ENCODE assay signal across 15 cellular contexts in genomic region chr13:99174533-99175100, GRCh38. TPM values are rescaled to one million over a fixed set of nuclear protein-coding genes. Genes with fewer than 3 reads are reported as not detected.
A peak's percentile ranks its signal among the peaks of the same experiment; 100 is the strongest.
DNase-seq lines count a peak whose midpoint lies in the region; ATAC-seq, FAIRE-seq and TF ChIP-seq lines count a peak whose summit lies in the region.
"Had no signal": no experiment of that assay in that cellular context is flagged by ENCODE, and none has a peak within 500 bp of the region (broad histone marks: within the 10 kb centered on the region; RNA-seq: fewer than 3 reads in every experiment).

No MANE protein-coding gene starts in this region.

- no CpG with 5 or more reads among the region's 2 CpGs for WGBS in IMR-90 (ENCODE audit: extremely low coverage in 2 of 2, insufficient read length in 1 of 2), 2 experiments
- WGBS in K562 (ENCODE audit: insufficient coverage, low coverage, missing lambda C conversion rate), result 39% methylated on average over 2 of the region's 2 CpGs
- WGBS in mesendoderm (ENCODE audit: extremely low coverage, insufficient coverage, low lambda C conversion rate), result no CpG with 5 or more reads among the region's 2 CpGs

- ATAC-seq in IMR-90 (ENCODE audit: low read depth), result no peak
- peak; percentile 64 for ATAC-seq in K562

- peaks cover 25% of the 10 kb centered on the region for H3K27me3 ChIP-seq in IMR-90 (ENCODE audit: control insufficient read depth, insufficient read depth, low read length)
- H3K27me3 ChIP-seq in K562 (ENCODE audit: control insufficient read depth in 2 of 2, insufficient read depth in 2 of 2, low read length in 2 of 2), result no peaks in the 10 kb centered on the region
- no peaks in the 10 kb centered on the region for H3K27me3 ChIP-seq in mesendoderm (ENCODE audit: insufficient read depth, low read length, poor library complexity)

- BruUV-seq in IMR-90 (replicated peaks; lab: Mats Ljungman, UMichigan) (no TSS peak), K562 (replicated peaks; lab: Mats Ljungman, UMichigan) (no TSS peak)

- no peak overlapping the region for H3K4ac ChIP-seq in IMR-90 (ENCODE audit: low read depth, low read length)
- peak overlapping the region; percentile 20 for H3K4ac ChIP-seq in mesendoderm (ENCODE audit: low read depth, low read length)

- no peaks in the 10 kb centered on the region for H3K79me2 ChIP-seq in K562 (ENCODE audit: control insufficient read depth, insufficient read depth, low read length)
- H3K79me2 ChIP-seq in mesendoderm (ENCODE audit: control insufficient read depth, insufficient read depth, low read length), result no peaks in the 10 kb centered on the region

- TF ChIP-seq POLR2A in IMR-90 (IDR thresholded peaks at IDR 0.05; ENCODE audit: low read depth, low read length) (no peak), K562 (conservative IDR thresholded peaks at IDR 0.05) (no peak)

- TF ChIP-seq CTCF in IMR-90 (conservative IDR thresholded peaks at IDR 0.05; ENCODE audit: low read depth, low read length), result no peak
- no peak for TF ChIP-seq CTCF in K562 (IDR thresholded peaks at IDR 0.05 in 2 of 3, conservative IDR thresholded peaks at IDR 0.05 in 1 of 3; ENCODE audit: insufficient read depth in 2 of 3, low read depth in 1 of 3, low read length in 3 of 3)

- dilution Hi-C loops in IMR-90 (cut with HindIII; ENCODE audit: low sequenced_read_pairs, unreplicated experiment), result no loop called here

- H3K4me2 ChIP-seq in IMR-90 (ENCODE audit: low read depth, low read length) (no peak overlapping the region), K562 (ENCODE audit: insufficient read depth, low read length) (no peak overlapping the region), mesendoderm (ENCODE audit: low read length) (no peak overlapping the region)

- no peak overlapping the region for H4K91ac ChIP-seq in IMR-90 (ENCODE audit: insufficient read depth, low read depth, low read length)

- no peak overlapping the region for H4K8ac ChIP-seq in IMR-90 (ENCODE audit: low read depth in 2 of 2, low read length in 2 of 2)
- no peak overlapping the region for H4K8ac ChIP-seq in mesendoderm (ENCODE audit: low read depth, low read length)

- H2BK5ac ChIP-seq in IMR-90 (ENCODE audit: low read depth, low read length, poor library complexity, severe bottlenecking) (no peak overlapping the region), mesendoderm (ENCODE audit: low read length) (no peak overlapping the region)

- H3K9me3 ChIP-seq in IMR-90 (ENCODE audit: control insufficient read depth, insufficient read depth, low read length) (no peaks in the 10 kb centered on the region), K562 (replicated peaks; ENCODE audit: control insufficient read depth, insufficient read depth, low read depth, low read length) (no peaks in the 10 kb centered on the region)
- H3K9me3 ChIP-seq: SJSA1 had no signal

- H3K14ac ChIP-seq in IMR-90 (replicated peaks; ENCODE audit: low read depth, low read length), result no peak overlapping the region

- H2BK15ac ChIP-seq in IMR-90 (ENCODE audit: low read depth, low read length) (no peak overlapping the region), mesendoderm (replicated peaks; ENCODE audit: low read depth) (no peak overlapping the region)

- peak; percentile 11 for DNase-seq in NCI-H748 (lab: John Stamatoyannopoulos, UW; ENCODE audit: unreplicated experiment)
- no peak for DNase-seq in NCI-H748 treated with DMSO at 0.1 percent for 48 hours (lab: John Stamatoyannopoulos, UW)
- no peak for DNase-seq in IMR-90
- DNase-seq in K562 (ENCODE audit: extremely low read depth in 1 of 4, low spot score in 3 of 4), result no peak
- DNase-seq in mesendoderm, result no peak
- DNase-seq in substantia nigra (lab: John Stamatoyannopoulos, UW), result no peak
- DNase-seq in NCI-H345 treated with DMSO at 0.1 percent for 48 hours (lab: John Stamatoyannopoulos, UW; ENCODE audit: unreplicated experiment), result no peak
- no peak for DNase-seq in cerebellum (ENCODE audit: low spot score)
- DNase-seq: C1 segment of cervical spinal cord, DMS153, NCI-H1105 treated with DMSO at 0.1 percent for 48 hours, NCI-H2029, NCI-H524 treated with DMSO at 0.1 percent for 48 hours, RPMI8226 had no signal

- H3K23ac ChIP-seq in IMR-90 (ENCODE audit: low read depth, low read length), result no peak overlapping the region
- H3K23ac ChIP-seq in mesendoderm (ENCODE audit: low read length), result no peak overlapping the region

- H3K9me1 ChIP-seq in IMR-90 (ENCODE audit: insufficient read depth, low read length) (no peaks in the 10 kb centered on the region), K562 (ENCODE audit: control insufficient read depth, insufficient read depth, low read length) (no peaks in the 10 kb centered on the region)

- CTCF ChIA-PET in IMR-90 (lab: Yijun Ruan, JAX) (interaction anchor here (1.7 kb wide), 1 partner anchor 262 kb away, joined by 5 read pairs; no protein-coding TSS in a partner anchor), K562 (lab: Yijun Ruan, JAX; ENCODE audit: low intra/inter-chr PET ratio) (interaction anchor here (3.2 kb wide), 1 partner anchor 263 kb away, joined by 15 read pairs; no protein-coding TSS in a partner anchor)

- no peaks in the 10 kb centered on the region for H3K4me1 ChIP-seq in IMR-90 (ENCODE audit: control insufficient read depth, insufficient read depth, low read length)
- peaks cover 0 to 4% of the 10 kb centered on the region in 2 experiments; a peak in 2 of 5 replicates for H3K4me1 ChIP-seq in K562 (replicated peaks in 1 of 2; ENCODE audit: control insufficient read depth in 2 of 2, insufficient read depth in 2 of 2, low read length in 2 of 2)
- no peaks in the 10 kb centered on the region for H3K4me1 ChIP-seq in mesendoderm (ENCODE audit: control insufficient read depth, low read depth, low read length)

- H3K4me3 ChIP-seq in IMR-90 (ENCODE audit: insufficient read depth, low read depth, low read length) (no peak overlapping the region), K562 (no peak overlapping the region), mesendoderm (ENCODE audit: low read length) (no peak overlapping the region)
- H3K4me3 ChIP-seq: SJSA1 had no signal

- peak overlapping the region; percentile 4; the same call in 1 of the 2 replicates for H2BK120ac ChIP-seq in IMR-90 (ENCODE audit: low read depth, low read length)
- no peak overlapping the region for H2BK120ac ChIP-seq in mesendoderm (ENCODE audit: low read depth, low read length)

- H2AK9ac ChIP-seq in IMR-90 (replicated peaks; ENCODE audit: low read depth, low read length, poor library complexity), result no peak overlapping the region

- H3K56ac ChIP-seq in IMR-90 (ENCODE audit: extremely low read depth, insufficient read depth, low read length) (no peak overlapping the region), mesendoderm (ENCODE audit: low read length) (no peak overlapping the region)

- H3K9ac ChIP-seq in IMR-90 (ENCODE audit: low read depth, low read length) (no peak overlapping the region), K562 (ENCODE audit: insufficient read depth in 1 of 2, low read depth in 2 of 2, low read length in 2 of 2) (no peak overlapping the region), mesendoderm (ENCODE audit: low read length) (no peak overlapping the region)

- intact Hi-C loops in IMR-90 (cut with micrococcal nuclease), result no loop called here
- intact Hi-C loops in K562 (cut with micrococcal nuclease), result loop anchor here (10.0 kb wide), 1 partner anchor 210 kb away; no protein-coding TSS in a partner anchor

- H3K18ac ChIP-seq in IMR-90 (ENCODE audit: low read depth, low read length) (no peak overlapping the region), mesendoderm (ENCODE audit: low read length) (no peak overlapping the region)

- in situ Hi-C loops in IMR-90 (cut with MboI; ENCODE audit: low sequenced_read_pairs), result loop anchor here (5.0 kb wide), 2 partner anchors 88 to 263 kb away; no protein-coding TSS in a partner anchor
- in situ Hi-C loops in K562 (cut with MboI), result loop anchor here (5.0 to 10.0 kb wide), 2 partner anchors 93 to 260 kb away; no protein-coding TSS in a partner anchor

- TF ChIP-seq RAD21 in IMR-90 (IDR thresholded peaks at IDR 0.05; ENCODE audit: low read length), result no peak
- TF ChIP-seq RAD21 in K562 (CRISPR knock-in tag; conservative IDR thresholded peaks at IDR 0.05 in 1 of 2, IDR thresholded peaks at IDR 0.05 in 1 of 2), result no peak

- H3K36me3 ChIP-seq in IMR-90 (ENCODE audit: control insufficient read depth, insufficient read depth, low read length), result no peaks in the 10 kb centered on the region
- no peaks in the 10 kb centered on the region for H3K36me3 ChIP-seq in K562 (ENCODE audit: control insufficient read depth, insufficient read depth, low read length)
- no peaks in the 10 kb centered on the region for H3K36me3 ChIP-seq in mesendoderm (ENCODE audit: control insufficient read depth, insufficient read depth, low read length)
- H3K36me3 ChIP-seq: SJSA1 had no signal

- POLR2A ChIA-PET in IMR-90 (lab: Charles Lee; ENCODE audit: unreplicated experiment), result no interaction called here
- POLR2A ChIA-PET in K562 (lab: Yijun Ruan, JAX), result no interaction called here

- H4K5ac ChIP-seq in IMR-90 (ENCODE audit: low read depth, low read length) (no peak overlapping the region), mesendoderm (ENCODE audit: low read length) (no peak overlapping the region)

- H4K20me1 ChIP-seq in IMR-90 (ENCODE audit: insufficient read depth, low read length) (peaks cover 3% of the 10 kb centered on the region; the same call in 1 of the 2 replicates), K562 (replicated peaks; ENCODE audit: control insufficient read depth, insufficient read depth, low read length) (no peaks in the 10 kb centered on the region)

- no peak overlapping the region for H2AK5ac ChIP-seq in IMR-90 (ENCODE audit: low read depth, low read length)
- H2AK5ac ChIP-seq in mesendoderm (ENCODE audit: low read length), result no peak overlapping the region

- TF ChIP-seq EP300 in K562 (IDR thresholded peaks at IDR 0.05; ENCODE audit: low read length), result no peak

- H3K79me1 ChIP-seq in IMR-90 (ENCODE audit: low read depth in 1 of 2, low read length in 2 of 2), result no peaks in the 10 kb centered on the region
- H3K79me1 ChIP-seq in mesendoderm (ENCODE audit: low read length), result no peaks in the 10 kb centered on the region

- no peak overlapping the region for H3K27ac ChIP-seq in IMR-90 (ENCODE audit: insufficient read depth, low read length)
- H3K27ac ChIP-seq in K562 (ENCODE audit: extremely low read depth, low read depth, low read length), result no peak overlapping the region
- no peak overlapping the region for H3K27ac ChIP-seq in mesendoderm (ENCODE audit: low read depth, low read length)
- no peak overlapping the region for H3K27ac ChIP-seq in substantia nigra (ENCODE audit: low read depth, low read length, poor library complexity, severe bottlenecking)
- H3K27ac ChIP-seq: SJSA1 had no signal

- no peak overlapping the region for H2AFZ ChIP-seq in IMR-90 (replicated peaks; ENCODE audit: low read length, poor library complexity)
- peak overlapping the region; percentile 57 for H2AFZ ChIP-seq in K562 (ENCODE audit: low read depth, low read length)

- no peak overlapping the region for H2BK20ac ChIP-seq in IMR-90 (ENCODE audit: low read depth, low read length)

- FAIRE-seq in K562 (lab: Jason Lieb, UNC), result no peak

RNA-seq across cellular contexts. Expression of gene UBAC2, which starts 26.0 kb away (rescaled TPM):
- total RNA-seq in IMR-90 (2012; rRNA removed), result 20.8 and 23.6 TPM in 2 replicates
- 28.9 and 36.3 TPM in 2 replicates for polyA plus RNA-seq in IMR-90 (2012; rRNA removed)
- polyA plus RNA-seq in IMR-90 (2012; cell fraction: cytosol; rRNA removed), result 29.0 and 35.1 TPM in 2 replicates
- polyA plus RNA-seq in IMR-90 (2012; cell fraction: nucleus; rRNA removed; ENCODE audit: low replicate concordance), result 17.0 and 27.8 TPM in 2 replicates
- 55.3 and 67.8 TPM in 2 replicates for total RNA-seq in K562 (2011; cell fraction: chromatin; rRNA removed; ENCODE audit: low replicate concordance)
- 51.5 and 53.9 TPM in 2 replicates for total RNA-seq in K562 (2011; cell fraction: nucleolus; rRNA removed)
- 80.2 and 95.0 TPM in 2 replicates for total RNA-seq in K562 (2011; cell fraction: nucleoplasm; rRNA removed)
- 28.7 and 29.6 TPM in 2 replicates for total RNA-seq in K562 (2014; rRNA removed)
- 31.9 and 33.3 TPM in 2 replicates for total RNA-seq in K562 (2014; rRNA removed; fragmentation: Illumina TruSeq; extraction: Trizol)
- 29.0 and 32.3 TPM in 2 replicates for total RNA-seq in K562 (2015; rRNA removed; fragmentation: Illumina TruSeq; extraction: Trizol)
- 43.5 and 47.2 TPM in 2 replicates for total RNA-seq in K562 (2021)
- 65.0 and 84.1 TPM in 2 replicates for polyA plus RNA-seq in K562 (2011; rRNA removed)
- 53.0 and 66.2 TPM in 2 replicates for polyA plus RNA-seq in K562 (2011; cell fraction: cytosol; rRNA removed)
- 27.2 and 29.6 TPM in 2 replicates for polyA plus RNA-seq in K562 (2011; cell fraction: nucleus; rRNA removed)
- polyA plus RNA-seq in K562 (2012), result 34.3 and 47.4 TPM in 2 replicates
- polyA plus RNA-seq in K562 (2014; fragmentation: Illumina TruSeq; extraction: Trizol), result 42.3 and 45.6 TPM in 2 replicates
- 10 to 100 TPM in 1 of 2 experiments, 1 to 10 TPM in 1; 6.0 to 19.0 TPM for polyA plus RNA-seq in K562 (2014; fragmentation: Nextera tagmentation; extraction: Ambion mirVana)
- polyA plus RNA-seq in K562 (2014; rRNA removed), result 41.1 and 45.7 TPM in 2 replicates
- 40.3 and 46.8 TPM in 2 replicates for polyA minus RNA-seq in K562 (2011; rRNA and poly(A)+ RNA removed)
- polyA minus RNA-seq in K562 (2011; cell fraction: cytosol; rRNA and poly(A)+ RNA removed), result 25.1 and 25.8 TPM in 2 replicates
- polyA minus RNA-seq in K562 (2011; cell fraction: nucleus; rRNA and poly(A)+ RNA removed), result 16.4 and 22.5 TPM in 2 replicates
- 39.5 TPM for polyA plus RNA-seq in mesendoderm (2013, experiment 1 of 2)
- 37.8 TPM for polyA plus RNA-seq in mesendoderm (2013, experiment 2 of 2)
- 25.5 TPM for total RNA-seq in cerebellum
